In the genomic region with DNA sequence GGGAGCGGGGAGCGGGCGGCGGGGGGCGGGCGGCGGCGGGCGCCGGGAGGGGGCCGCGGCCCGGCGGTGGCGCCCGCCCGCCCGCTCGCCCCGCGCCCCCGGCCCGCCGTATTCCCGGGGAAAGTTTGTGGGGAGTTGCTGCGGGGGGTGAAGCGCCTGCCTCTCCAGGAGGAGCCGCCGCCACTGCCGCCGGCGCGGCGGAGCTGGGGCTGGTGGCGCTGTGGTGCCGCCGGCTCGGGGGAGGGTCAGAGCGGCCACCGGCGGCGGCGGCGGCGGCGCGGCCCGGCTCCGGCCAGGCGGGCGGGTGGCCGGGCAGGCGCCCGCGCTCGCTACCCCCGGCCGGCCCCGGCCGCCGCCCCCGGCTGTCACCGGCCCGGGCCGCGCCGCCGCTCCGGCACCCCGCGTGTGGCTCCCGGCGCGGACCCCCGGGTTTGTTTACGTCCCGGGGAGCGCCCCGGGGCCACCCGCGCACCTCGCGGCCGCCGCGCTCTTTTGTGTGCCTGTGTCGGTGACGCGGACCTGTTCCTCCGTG, we compare ENCODE assay signal across 8 cellular contexts.
DNase-seq lines count a peak whose midpoint lies in the region; ATAC-seq and FAIRE-seq lines count a peak whose summit lies in the region.

No MANE protein-coding gene starts in this region.

- ATAC-seq in HG03469 (IDR thresholded peaks at IDR 0.05; ENCODE audit: unreplicated experiment) (no peak), HG02798 (IDR thresholded peaks at IDR 0.05; ENCODE audit: poor library complexity, unreplicated experiment) (no peak)

- no peaks in the 10 kb centered on the region for H3K9me3 ChIP-seq in BLaER1 treated with 17β-estradiol and CSF1 and Interleukin-3, amounts not matched to agents 10 nM and 100 nM (replicated peaks in 1 of 11)

- H3K27ac ChIP-seq in BLaER1 treated with 17β-estradiol and CSF1 and Interleukin-3, amounts not matched to agents 10 nM and 100 nM = peak overlapping the region; percentile 82 to 97 (median 93)
- H3K27ac ChIP-seq in rectal smooth muscle tissue (ENCODE audit: low read depth, low read length) = peak overlapping the region; percentile 66

- peak; percentile 77 for DNase-seq in GM19239 (ENCODE audit: insufficient read length, low spot score)
- DNase-seq in NCI-H226 = peak; percentile 24
- DNase-seq in amygdala (lab: John Stamatoyannopoulos, UW) = peak in 29 of 56 donors; percentile 6 to 60 (median 20)
- peak; percentile 66 for DNase-seq in hepatic stellate cell (ENCODE audit: low spot score)

- peak overlapping the region; percentile 96 to 100 (median 98) for H3K4me3 ChIP-seq in BLaER1 treated with 17β-estradiol and CSF1 and Interleukin-3, amounts not matched to agents 10 nM and 100 nM
- H3K4me3 ChIP-seq in rectal smooth muscle tissue (ENCODE audit: low read length) = peak overlapping the region; percentile 75

- FAIRE-seq in GM19239 (lab: Jason Lieb, UNC) = no peak

- peaks cover 30 to 57% (median 43%) of the 10 kb centered on the region in 10 experiments for H3K4me1 ChIP-seq in BLaER1 treated with 17β-estradiol and CSF1 and Interleukin-3, amounts not matched to agents 10 nM and 100 nM
- H3K4me1 ChIP-seq in rectal smooth muscle tissue (ENCODE audit: control insufficient read depth, insufficient read depth, low read length) = peaks cover 18% of the 10 kb centered on the region

- H4K20me1 ChIP-seq in BLaER1 treated with 17β-estradiol and CSF1 and Interleukin-3, amounts not matched to agents 10 nM and 100 nM = peaks cover 43 to 49% (median 48%) of the 10 kb centered on the region in 11 experiments

- peak overlapping the region; percentile 95 to 99 (median 96) for H3K9ac ChIP-seq in BLaER1 treated with 17β-estradiol and CSF1 and Interleukin-3, amounts not matched to agents 10 nM and 100 nM
- H3K9ac ChIP-seq in rectal smooth muscle tissue (ENCODE audit: low read length) = no peak overlapping the region

- H3K36me3 ChIP-seq in BLaER1 treated with 17β-estradiol and CSF1 and Interleukin-3, amounts not matched to agents 10 nM and 100 nM = peaks cover 0 to 12% (median 4%) of the 10 kb centered on the region in 11 experiments; a peak in 6 of 22 replicates
- H3K36me3 ChIP-seq in rectal smooth muscle tissue (ENCODE audit: control insufficient read depth, insufficient read depth, low read length) = no peaks in the 10 kb centered on the region

- H3K4me2 ChIP-seq in BLaER1 treated with 17β-estradiol and CSF1 and Interleukin-3, amounts not matched to agents 10 nM and 100 nM = peak overlapping the region; percentile 85 to 98 (median 92)

- H3K27me3 ChIP-seq in BLaER1 treated with 17β-estradiol and CSF1 and Interleukin-3, amounts not matched to agents 10 nM and 100 nM = peaks cover 0 to 4% (median 0%) of the 10 kb centered on the region in 11 experiments; a peak in 4 of 22 replicates
- H3K27me3 ChIP-seq in rectal smooth muscle tissue (ENCODE audit: control insufficient read depth, insufficient read depth, low read length) = no peaks in the 10 kb centered on the region

Comparison
In these comparisons a context has a peak if more than half of its experiments do, and no peak if none do; other contexts are left out.
1. DNase-seq: peak in every context shown above with its lines; median percentile 77 in GM19239; 66 in hepatic stellate cell; 24 in NCI-H226; 20 in amygdala.